19 cellular contexts compared by ENCODE assay signal in genomic region chr9:109584205-109584604, GRCh38.
DNase-seq lines count a peak whose midpoint lies in the region; ATAC-seq and TF ChIP-seq lines count a peak whose summit lies in the region.
"Had no signal": no experiment of that assay in that cellular context is flagged by ENCODE, and none has a peak within 500 bp of the region (broad histone marks: within the 10 kb centered on the region; RNA-seq: fewer than 3 reads in every experiment).

No MANE protein-coding gene starts in this region.

- TF ChIP-seq CTCF in SK-N-SH (IDR thresholded peaks at IDR 0.05) (peak; percentile 22; the same call in 1 of the 2 replicates), brain microvascular endothelial cell (IDR thresholded peaks at IDR 0.05; ENCODE audit: low read depth, low read length, missing control alignments) (peak; percentile 30), fibroblast of villous mesenchyme (IDR thresholded peaks at IDR 0.05; ENCODE audit: insufficient read depth, low read depth, low read length) (peak; percentile 3), neural crest cell (conservative IDR thresholded peaks at IDR 0.05) (peak; percentile 25), testis (IDR thresholded peaks at IDR 0.05) (no peak), A673 (conservative IDR thresholded peaks at IDR 0.05; ENCODE audit: low read depth, low read length) (no peak)

- H3K4me1 ChIP-seq in SK-N-SH (ENCODE audit: control insufficient read depth in 1 of 2, insufficient read depth in 2 of 2, low read depth in 1 of 2, low read length in 1 of 2) (no peaks in the 10 kb centered on the region), testis (no peaks in the 10 kb centered on the region), A673 (ENCODE audit: insufficient read depth, low read length, poor library complexity, severe bottlenecking) (no peaks in the 10 kb centered on the region)
- H3K4me1 ChIP-seq: BLaER1 treated with 17β-estradiol and CSF1 and Interleukin-3, amounts not matched to agents 10 nM and 100 nM had no signal

- no peak for ATAC-seq in SK-N-SH treated with all-trans-retinoic acid at 6 μM for 48 hours

- no peak overlapping the region for H3K9ac ChIP-seq in SK-N-SH
- H3K9ac ChIP-seq: BLaER1 treated with 17β-estradiol and CSF1 and Interleukin-3, amounts not matched to agents 10 nM and 100 nM had no signal

- no peaks in the 10 kb centered on the region for H3K9me3 Mint-ChIP-seq in neural crest cell
- peaks cover 1% of the 10 kb centered on the region for H3K9me3 Mint-ChIP-seq in activated naive CD8-positive, alpha-beta T cell treated with anti-CD3 and anti-CD28 coated beads for 36 hours

- no peaks in the 10 kb centered on the region for H3K9me2 ChIP-seq in SK-N-SH

- no peak overlapping the region for H3K27ac ChIP-seq in SK-N-SH (ENCODE audit: low read depth in 2 of 2, low read length in 1 of 2)
- no peak overlapping the region for H3K27ac ChIP-seq in brain microvascular endothelial cell
- no peak overlapping the region for H3K27ac ChIP-seq in testis
- no peak overlapping the region for H3K27ac ChIP-seq in A673 (ENCODE audit: low read depth, low read length, poor library complexity, severe bottlenecking)
- H3K27ac ChIP-seq: 22Rv1; BLaER1 treated with 17β-estradiol and CSF1 and Interleukin-3, amounts not matched to agents 10 nM and 100 nM; SJCRH30 had no signal

- H3K4me1 Mint-ChIP-seq in neural crest cell = no peaks in the 10 kb centered on the region
- H3K4me1 Mint-ChIP-seq in activated naive CD8-positive, alpha-beta T cell treated with anti-CD3 and anti-CD28 coated beads for 36 hours = no peaks in the 10 kb centered on the region
- H3K4me1 Mint-ChIP-seq: CD4-positive, alpha-beta memory T cell had no signal

- H3K4me3 ChIP-seq in SK-N-SH (ENCODE audit: low read depth in 2 of 2, low read length in 1 of 2) (no peak overlapping the region), brain microvascular endothelial cell (ENCODE audit: low read depth, low read length) (no peak overlapping the region), fibroblast of villous mesenchyme (ENCODE audit: low read depth, low read length) (no peak overlapping the region), testis (no peak overlapping the region), A673 (ENCODE audit: low read depth, low read length, poor library complexity, severe bottlenecking) (no peak overlapping the region)
- H3K4me3 ChIP-seq: BLaER1 treated with 17β-estradiol and CSF1 and Interleukin-3, amounts not matched to agents 10 nM and 100 nM; SJCRH30 had no signal

- no peak overlapping the region for H3K4me3 Mint-ChIP-seq in neural crest cell
- no peak overlapping the region for H3K4me3 Mint-ChIP-seq in activated naive CD8-positive, alpha-beta T cell treated with anti-CD3 and anti-CD28 coated beads for 36 hours
- H3K4me3 Mint-ChIP-seq: CD4-positive, alpha-beta memory T cell had no signal

- H3K9me3 ChIP-seq in SK-N-SH = no peaks in the 10 kb centered on the region
- H3K9me3 ChIP-seq in testis = no peaks in the 10 kb centered on the region
- H3K9me3 ChIP-seq in A673 (ENCODE audit: low read depth, low read length, poor library complexity, severe bottlenecking) = no peaks in the 10 kb centered on the region

- no peak overlapping the region for H3K4me2 ChIP-seq in SK-N-SH
- H3K4me2 ChIP-seq: BLaER1 treated with 17β-estradiol and CSF1 and Interleukin-3, amounts not matched to agents 10 nM and 100 nM had no signal

- H3K27ac Mint-ChIP-seq in neural crest cell (ENCODE audit: unreplicated experiment) = no peak overlapping the region
- H3K27ac Mint-ChIP-seq in activated naive CD8-positive, alpha-beta T cell treated with anti-CD3 and anti-CD28 coated beads for 36 hours = no peak overlapping the region
- H3K27ac Mint-ChIP-seq: CD4-positive, alpha-beta memory T cell had no signal

- no peak for TF ChIP-seq POLR2A in testis (IDR thresholded peaks at IDR 0.05)

- H3K36me3 Mint-ChIP-seq in neural crest cell (ENCODE audit: low read depth) = no peaks in the 10 kb centered on the region
- no peaks in the 10 kb centered on the region for H3K36me3 Mint-ChIP-seq in activated naive CD8-positive, alpha-beta T cell treated with anti-CD3 and anti-CD28 coated beads for 36 hours
- H3K36me3 Mint-ChIP-seq: CD4-positive, alpha-beta memory T cell had no signal

- no peaks in the 10 kb centered on the region for H3K79me2 ChIP-seq in SK-N-SH (ENCODE audit: insufficient read depth)

- H3K36me3 ChIP-seq in SK-N-SH (replicated peaks in 1 of 2; ENCODE audit: control insufficient read depth in 1 of 2, insufficient read depth in 2 of 2, low read length in 1 of 2) (no peaks in the 10 kb centered on the region), brain microvascular endothelial cell (replicated peaks) (no peaks in the 10 kb centered on the region), testis (ENCODE audit: low read depth, missing control alignments) (no peaks in the 10 kb centered on the region), A673 (ENCODE audit: insufficient read depth, low read length, poor library complexity, severe bottlenecking) (no peaks in the 10 kb centered on the region)
- H3K36me3 ChIP-seq: BLaER1 treated with 17β-estradiol and CSF1 and Interleukin-3, amounts not matched to agents 10 nM and 100 nM; SJCRH30 had no signal

- H3K27me3 ChIP-seq in SK-N-SH (ENCODE audit: insufficient read depth) (no peaks in the 10 kb centered on the region; the same call in 1 of the 2 replicates), brain microvascular endothelial cell (replicated peaks) (no peaks in the 10 kb centered on the region), testis (no peaks in the 10 kb centered on the region), A673 (replicated peaks; ENCODE audit: insufficient read depth, low read depth, low read length, poor library complexity) (no peaks in the 10 kb centered on the region)
- H3K27me3 ChIP-seq: BLaER1 treated with 17β-estradiol and CSF1 and Interleukin-3, amounts not matched to agents 10 nM and 100 nM; SJCRH30 had no signal

- POLR2A ChIA-PET in SK-N-SH (lab: Yijun Ruan, JAX) (no interaction called here), A673 (lab: Charles Lee; ENCODE audit: low non-redundant PET) (no interaction called here)

- H3F3A ChIP-seq in SK-N-SH (replicated peaks; ENCODE audit: insufficient read depth) = no peaks in the 10 kb centered on the region

- H4K20me1 ChIP-seq in SK-N-SH (ENCODE audit: insufficient read depth) = no peaks in the 10 kb centered on the region
- H4K20me1 ChIP-seq: BLaER1 treated with 17β-estradiol and CSF1 and Interleukin-3, amounts not matched to agents 10 nM and 100 nM had no signal

- CTCF ChIA-PET in SK-N-SH (lab: Yijun Ruan, JAX) = interaction anchor here (2.3 kb wide), 1 partner anchor 10 kb away, joined by 7 read pairs; no protein-coding TSS in a partner anchor
- CTCF ChIA-PET in A673 (lab: Charles Lee) = no interaction called here

- 28% methylated on average over 4 of the region's 4 CpGs for WGBS in SK-N-SH (ENCODE audit: low lambda C conversion rate)
- 82 to 90% methylated on average over 4 of the region's 4 CpGs for WGBS in testis, 2 donors

- TF ChIP-seq RAD21 in SK-N-SH (IDR thresholded peaks at IDR 0.05; ENCODE audit: low read length) = no peak

- DNase-seq in SK-N-SH (no peak), brain microvascular endothelial cell (no peak), fibroblast of villous mesenchyme (ENCODE audit: low read depth) (no peak), neural crest cell (ENCODE audit: low read depth, low spot score) (no peak), testis (no peak), A673 (ENCODE audit: low spot score) (no peak)
- no peak for DNase-seq in activated naive CD8-positive, alpha-beta T cell treated with anti-CD3 and anti-CD28 coated beads for 36 hours
- DNase-seq: CD4-positive, alpha-beta memory T cell; KG1; NCI-H1092; NCI-H1436; NCI-H1930; NCI-H2227 treated with DMSO at 0.1 percent for 48 hours; NCI-H510A; NCI-H748 treated with DMSO at 0.1 percent for 48 hours; SJCRH30 had no signal

- BruUV-seq in A673 (replicated peaks; lab: Mats Ljungman, UMichigan) = no TSS peak

- peaks cover 2% of the 10 kb centered on the region for H3K27me3 Mint-ChIP-seq in neural crest cell (ENCODE audit: low read depth)
- H3K27me3 Mint-ChIP-seq in activated naive CD8-positive, alpha-beta T cell treated with anti-CD3 and anti-CD28 coated beads for 36 hours = no peaks in the 10 kb centered on the region

- in situ Hi-C loops in brain microvascular endothelial cell (cut with HindIII; ENCODE audit: low pct_ligation_motif_present, low sequenced_read_pairs) = no loop called here

- TF ChIP-seq EP300 in SK-N-SH (IDR thresholded peaks at IDR 0.05; ENCODE audit: borderline replicate concordance in 1 of 2, low read depth in 1 of 2, low read length in 1 of 2) = no peak

- intact Hi-C loops in testis (cut with DNase I; ENCODE audit: low total_unique reads) (no loop called here), A673 (cut with micrococcal nuclease; ENCODE audit: unreplicated experiment) (no loop called here)

- no peak overlapping the region for H2AFZ ChIP-seq in SK-N-SH (ENCODE audit: low read depth)

TF ChIP-seq in SK-N-SH, 30 proteins besides CTCF, POLR2A, EP300 and RAD21 (continues in another document):
- TF ChIP-seq MAX (IDR thresholded peaks at IDR 0.05; ENCODE audit: low read depth) = no peak
- TF ChIP-seq TAF1 (IDR thresholded peaks at IDR 0.05; ENCODE audit: borderline replicate concordance, low read depth, low read length) = no peak
- TF ChIP-seq MEF2A (IDR thresholded peaks at IDR 0.05; ENCODE audit: borderline replicate concordance, low read depth) = no peak
- TF ChIP-seq FOXM1 (IDR thresholded peaks at IDR 0.05; ENCODE audit: low read depth) = no peak
- no peak for TF ChIP-seq POLR2AphosphoS5 (IDR thresholded peaks at IDR 0.05; ENCODE audit: low read depth, low read length)

TF ChIP-seq in SK-N-SH treated with all-trans-retinoic acid at 6 μM for 48 hours, 23 proteins besides CTCF, POLR2A, EP300 and RAD21 (continues in another document):
- TF ChIP-seq ZNF70 (CRISPR knock-in tag; IDR thresholded peaks at IDR 0.05) (no peak), OSR1 (CRISPR knock-in tag; IDR thresholded peaks at IDR 0.05) (no peak), SNAI2 (CRISPR knock-in tag; IDR thresholded peaks at IDR 0.05) (no peak), ZNF8 (CRISPR knock-in tag; IDR thresholded peaks at IDR 0.05) (no peak), TOX (CRISPR knock-in tag; IDR thresholded peaks at IDR 0.05; ENCODE audit: borderline replicate concordance) (no peak), ISL1 (CRISPR knock-in tag; IDR thresholded peaks at IDR 0.05) (no peak), POU6F1 (CRISPR knock-in tag; IDR thresholded peaks at IDR 0.05; ENCODE audit: borderline replicate concordance, low read depth) (no peak)

Comparison
In these comparisons a context has a peak if more than half of its experiments do, and no peak if none do; other contexts are left out.
1. CTCF ChIP-seq: peak in SK-N-SH (single experiment), brain microvascular endothelial cell (single experiment), fibroblast of villous mesenchyme (single experiment) and neural crest cell (single experiment); none in testis (0 of 3) and A673 (single experiment).